3 cellular contexts compared by ENCODE assay signal in genomic region chr6:107368471-107368870, GRCh38.
TF ChIP-seq lines count a peak whose summit lies in the region.

No MANE protein-coding gene starts in this region.

TF ChIP-seq in WTC11, 78 proteins besides CTCF, POLR2A, EP300 and RAD21:
- TF ChIP-seq ZNF121 (CRISPR knock-in tag; IDR thresholded peaks at IDR 0.05) (peak; percentile 91), SMAD3 (CRISPR knock-in tag; IDR thresholded peaks at IDR 0.05; ENCODE audit: borderline replicate concordance) (no peak)

TF ChIP-seq in H1, 55 proteins besides CTCF, POLR2A, EP300 and RAD21:
- TF ChIP-seq SP4 (IDR thresholded peaks at IDR 0.05; ENCODE audit: low read length), result no peak
- TF ChIP-seq KDM4A (IDR thresholded peaks at IDR 0.05; ENCODE audit: low read depth, low read length, severe bottlenecking), result no peak
- peak; percentile 50; the same call in 1 of the 2 replicates for TF ChIP-seq KDM1A (IDR thresholded peaks at IDR 0.05; ENCODE audit: borderline replicate concordance, low read length)
- TF ChIP-seq RFX5 (IDR thresholded peaks at IDR 0.05; ENCODE audit: borderline replicate concordance, low read depth, low read length), result no peak
- no peak for TF ChIP-seq SIN3A (conservative IDR thresholded peaks at IDR 0.05 in 1 of 2, IDR thresholded peaks at IDR 0.05 in 1 of 2; ENCODE audit: low read depth in 1 of 2, low read length in 2 of 2)
- no peak for TF ChIP-seq CHD2 (IDR thresholded peaks at IDR 0.05; ENCODE audit: low read length)
- no peak for TF ChIP-seq CHD7 (IDR thresholded peaks at IDR 0.05; ENCODE audit: insufficient replicate concordance, low read length)

TF ChIP-seq in GM23338, 12 proteins besides CTCF, POLR2A, EP300 and RAD21:
- TF ChIP-seq NANOG (IDR thresholded peaks at IDR 0.05; ENCODE audit: borderline replicate concordance) (no peak), ZNF462 (CRISPR knock-in tag; IDR thresholded peaks at IDR 0.05) (no peak), EZH2phosphoT487 (IDR thresholded peaks at IDR 0.05; ENCODE audit: unreplicated experiment) (no peak), EZH2 (IDR thresholded peaks at IDR 0.05; ENCODE audit: low read depth, unreplicated experiment) (no peak), ZNF114 (CRISPR knock-in tag; IDR thresholded peaks at IDR 0.05) (no peak), JUNB (IDR thresholded peaks at IDR 0.05; ENCODE audit: unreplicated experiment) (no peak), POLR2AphosphoS5 (IDR thresholded peaks at IDR 0.05; ENCODE audit: low read depth) (no peak), STAT1 (IDR thresholded peaks at IDR 0.05; ENCODE audit: unreplicated experiment) (no peak), ETS1 (IDR thresholded peaks at IDR 0.05) (no peak), ZNF331 (CRISPR knock-in tag; IDR thresholded peaks at IDR 0.05; ENCODE audit: low read depth) (no peak), REST (IDR thresholded peaks at IDR 0.05; ENCODE audit: unreplicated experiment) (no peak)
